In genomic region chr5:136992796-136993489, GRCh38 we compare ENCODE assay signal across 24 cellular contexts.
"Had no signal": no experiment of that assay in that cellular context is flagged by ENCODE, and none has a peak within 500 bp of the region (broad histone marks: within the 10 kb centered on the region; RNA-seq: fewer than 3 reads in every experiment).

No MANE protein-coding gene starts in this region.

- H3K27me3 ChIP-seq: brain microvascular endothelial cell, ovary, sigmoid colon, spleen, upper lobe of left lung had no signal

- ATAC-seq: activated naive CD8-positive, alpha-beta T cell treated with anti-CD3 and anti-CD28 coated beads, Interleukin-2, amount 50 U/mL, for 24 hours; stimulated activated memory B cell treated with anti-CD40 and anti-IgM and Interleukin-4, amounts not matched to agents 10 μg/mL and 1 μg/mL and 100 μg/mL, for 72 hours had no signal

- H3K4me1 ChIP-seq: psoas muscle, sigmoid colon, spleen, upper lobe of left lung had no signal

- H3K4me3 ChIP-seq: ovary, psoas muscle, sigmoid colon, spleen, thoracic aorta, upper lobe of left lung had no signal

- H3K27ac ChIP-seq: brain microvascular endothelial cell, ovary, psoas muscle, sigmoid colon, spleen, thoracic aorta, upper lobe of left lung had no signal

- H3K9me3 ChIP-seq: ovary, psoas muscle, sigmoid colon, spleen, thoracic aorta, upper lobe of left lung had no signal

- DNase-seq: activated CD4-positive, alpha-beta T cell treated with anti-CD3 and anti-CD28 coated beads, Interleukin-2, amount 50 U/mL, for 1 hour; activated CD4-positive, CD25-positive, alpha-beta regulatory T cell treated with anti-CD3 and anti-CD28 coated beads, Interleukin-2, amount 50 U/mL, for 72 hours; activated CD8-positive, alpha-beta memory T cell treated with anti-CD3 and anti-CD28 coated beads for 24 hours; activated CD8-positive, alpha-beta memory T cell treated with anti-CD3 and anti-CD28 coated beads, Interleukin-2, amount 50 U/mL, for 48 hours; activated effector memory CD4-positive, alpha-beta T cell treated with Interleukin-2 at 50 U/mL for 16 hours; activated naive CD4-positive, alpha-beta T cell treated with anti-CD3 and anti-CD28 coated beads, Interleukin-2, amount 10 ng/mL, durations not matched to agents 7 days and 5 days; activated naive CD8-positive, alpha-beta T cell treated with anti-CD3 and anti-CD28 coated beads, Interleukin-2, amount 50 U/mL, for 24 hours; activated T-cell treated with anti-CD3 and anti-CD28 coated beads, Interleukin-2, amount 50 U/mL, for 48 hours; aorta; brain microvascular endothelial cell; dermis blood vessel endothelial cell; effector memory CD4-positive, alpha-beta T cell; glutamatergic neuron; kidney; naive B cell; ovary; psoas muscle; sigmoid colon; spleen; stimulated activated CD4-positive, alpha-beta T cell treated with anti-CD3 and anti-CD28 coated beads, Interleukin-4, amount 100 ng/mL, for 4 hours; T1000; upper lobe of left lung had no signal
